In the genomic region with DNA sequence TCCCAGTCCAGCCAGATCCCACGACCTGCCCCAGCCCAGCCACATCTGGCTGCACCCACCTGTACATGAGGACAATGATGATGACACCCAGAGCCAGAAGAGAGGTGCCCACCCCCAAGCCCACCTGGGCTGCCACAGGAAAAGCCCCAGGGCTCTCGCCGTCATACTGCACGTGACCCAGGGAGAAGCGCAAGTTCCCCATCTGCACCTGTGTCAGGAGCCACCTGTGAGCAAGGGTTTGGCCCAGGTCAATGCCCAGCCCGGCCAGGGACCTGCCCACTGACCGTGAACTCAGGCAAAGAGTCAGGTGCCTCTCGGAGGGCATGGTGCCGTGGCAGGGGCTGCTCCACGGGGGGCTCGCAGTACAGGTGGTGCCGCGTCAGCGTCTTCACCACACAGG, we compare ENCODE assay signal across 1 cellular context.
TF ChIP-seq lines count a peak whose summit lies in the region.

No MANE protein-coding gene starts in this region.

TF ChIP-seq in GM12878, 131 proteins besides CTCF, POLR2A, EP300 and RAD21:
- TF ChIP-seq NFYA (IDR thresholded peaks at IDR 0.05; ENCODE audit: borderline replicate concordance, low read depth, low read length): no peak
- no peak for TF ChIP-seq CREB1 (IDR thresholded peaks at IDR 0.05; ENCODE audit: low read depth)
- TF ChIP-seq, protein P1, sequence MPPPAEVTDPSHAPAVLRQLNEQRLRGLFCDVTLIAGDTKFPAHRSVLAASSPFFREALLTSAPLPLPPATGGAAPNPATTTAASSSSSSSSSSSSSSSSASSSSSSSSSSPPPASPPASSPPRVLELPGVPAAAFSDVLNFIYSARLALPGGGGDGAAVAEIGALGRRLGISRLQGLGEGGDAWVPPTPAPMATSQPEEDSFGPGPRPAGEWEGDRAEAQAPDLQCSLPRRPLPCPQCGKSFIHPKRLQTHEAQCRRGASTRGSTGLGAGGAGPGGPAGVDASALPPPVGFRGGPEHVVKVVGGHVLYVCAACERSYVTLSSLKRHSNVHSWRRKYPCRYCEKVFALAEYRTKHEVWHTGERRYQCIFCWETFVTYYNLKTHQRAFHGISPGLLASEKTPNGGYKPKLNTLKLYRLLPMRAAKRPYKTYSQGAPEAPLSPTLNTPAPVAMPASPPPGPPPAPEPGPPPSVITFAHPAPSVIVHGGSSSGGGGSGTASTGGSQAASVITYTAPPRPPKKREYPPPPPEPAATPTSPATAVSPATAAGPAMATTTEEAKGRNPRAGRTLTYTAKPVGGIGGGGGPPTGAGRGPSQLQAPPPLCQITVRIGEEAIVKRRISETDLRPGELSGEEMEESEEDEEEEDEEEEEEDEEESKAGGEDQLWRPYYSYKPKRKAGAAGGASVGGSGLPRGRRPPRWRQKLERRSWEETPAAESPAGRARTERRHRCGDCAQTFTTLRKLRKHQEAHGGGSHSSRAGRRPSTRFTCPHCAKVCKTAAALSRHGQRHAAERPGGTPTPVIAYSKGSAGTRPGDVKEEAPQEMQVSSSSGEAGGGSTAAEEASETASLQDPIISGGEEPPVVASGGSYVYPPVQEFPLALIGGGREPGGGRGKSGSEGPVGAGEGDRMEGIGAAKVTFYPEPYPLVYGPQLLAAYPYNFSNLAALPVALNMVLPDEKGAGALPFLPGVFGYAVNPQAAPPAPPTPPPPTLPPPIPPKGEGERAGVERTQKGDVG (CRISPR knock-in tag; IDR thresholded peaks at IDR 0.05): no peak
- TF ChIP-seq NR2C1 (IDR thresholded peaks at IDR 0.05): no peak
- TF ChIP-seq SPI1 (IDR thresholded peaks at IDR 0.05; ENCODE audit: borderline replicate concordance, insufficient read depth, low read depth, low read length): no peak
- no peak for TF ChIP-seq NRF1 (conservative IDR thresholded peaks at IDR 0.05; ENCODE audit: low read depth, low read length)
- no peak for TF ChIP-seq YY1 (IDR thresholded peaks at IDR 0.05; ENCODE audit: low read depth, low read length)
- TF ChIP-seq RB1 (IDR thresholded peaks at IDR 0.05; ENCODE audit: borderline replicate concordance): no peak
- no peak for TF ChIP-seq IKZF1 (conservative IDR thresholded peaks at IDR 0.05)
- no peak for TF ChIP-seq MXI1 (IDR thresholded peaks at IDR 0.05; ENCODE audit: low read depth, low read length)
TF ChIP-seq in GM12878: peak in this region for 0.
